Comparison of ENCODE assay signal across 10 cellular contexts in genomic region chr10:48655426-48656240, GRCh38. TPM values are rescaled to one million over a fixed set of nuclear protein-coding genes. Genes with fewer than 3 reads are reported as not detected.
DNase-seq lines count a peak whose midpoint lies in the region; ATAC-seq, FAIRE-seq and TF ChIP-seq lines count a peak whose summit lies in the region.
"Had no signal": no experiment of that assay in that cellular context is flagged by ENCODE, and none has a peak within 500 bp of the region (broad histone marks: within the 10 kb centered on the region; RNA-seq: fewer than 3 reads in every experiment).

No MANE protein-coding gene starts in this region.

- CTCF ChIA-PET in HEK293T (lab: Yijun Ruan, JAX), result interaction anchor here (0.6 to 3.2 kb wide), 40 partner anchors 9 to 868 kb away, joined by 3 to 29 read pairs (median 4); no protein-coding TSS in a partner anchor

- H3K27ac ChIP-seq in endodermal cell (ENCODE audit: low read depth, low read length) (no peak overlapping the region), upper lobe of right lung (peak overlapping the region; percentile 68)

- H3K27me3 ChIP-seq in endodermal cell (ENCODE audit: control insufficient read depth, insufficient read depth, low read length, poor library complexity, severe bottlenecking), result peaks cover 39% of the 10 kb centered on the region
- no peaks in the 10 kb centered on the region for H3K27me3 ChIP-seq in upper lobe of right lung

- H3K27me3 Mint-ChIP-seq in endodermal cell (ENCODE audit: insufficient read depth) (peaks cover 72% of the 10 kb centered on the region), mesothelial cell of epicardium (ENCODE audit: low read depth) (peaks cover 86% of the 10 kb centered on the region)

- H3K4me3 ChIP-seq in endodermal cell (ENCODE audit: low read length), result no peak overlapping the region
- peak overlapping the region; percentile 54 for H3K4me3 ChIP-seq in upper lobe of right lung

- FAIRE-seq in RCC 7860 (lab: Jason Lieb, UNC), result peak; percentile 61
- FAIRE-seq: endometrium had no signal

- H3K9me3 ChIP-seq in endodermal cell (ENCODE audit: control insufficient read depth, low read length), result no peaks in the 10 kb centered on the region
- H3K9me3 ChIP-seq in upper lobe of right lung, result no peaks in the 10 kb centered on the region

- POLR2A ChIA-PET in HEK293T (lab: Yijun Ruan, JAX), result interaction anchor here (0.5 to 1.6 kb wide), 4 partner anchors 22 to 837 kb away, joined by 3 to 4 read pairs (median 4); no protein-coding TSS in a partner anchor

- H3K4me1 Mint-ChIP-seq in endodermal cell (peaks cover 6% of the 10 kb centered on the region), mesothelial cell of epicardium (peaks cover 3% of the 10 kb centered on the region)

- no peaks in the 10 kb centered on the region for H3K4me1 ChIP-seq in endodermal cell (ENCODE audit: control insufficient read depth, insufficient read depth, low read length)
- H3K4me1 ChIP-seq in upper lobe of right lung, result peaks cover 8% of the 10 kb centered on the region

- H3K36me3 ChIP-seq in endodermal cell (ENCODE audit: control insufficient read depth, insufficient read depth, low read length), result no peaks in the 10 kb centered on the region
- H3K36me3 ChIP-seq in upper lobe of right lung, result no peaks in the 10 kb centered on the region

- no peak for TF ChIP-seq CTCF in endodermal cell (conservative IDR thresholded peaks at IDR 0.05)
- no peak for TF ChIP-seq CTCF in mesothelial cell of epicardium (IDR thresholded peaks at IDR 0.05; ENCODE audit: unreplicated experiment)
- TF ChIP-seq CTCF in upper lobe of right lung (IDR thresholded peaks at IDR 0.05), result no peak

- ATAC-seq in upper lobe of right lung, result peak; percentile 70

- DNase-seq in NCI-H1105 treated with DMSO at 0.1 percent for 48 hours (lab: John Stamatoyannopoulos, UW), result peak; percentile 31
- DNase-seq in NCI-H1105 (lab: John Stamatoyannopoulos, UW), result no peak
- no peak for DNase-seq in HEK293T (ENCODE audit: extremely low spot score)
- DNase-seq in RCC 7860 (ENCODE audit: low spot score), result peak; percentile 86
- DNase-seq in endodermal cell, result no peak
- peak in 1 of 2 experiments; percentile 47 for DNase-seq in mesothelial cell of epicardium (ENCODE audit: low spot score in 2 of 2, unreplicated experiment in 2 of 2)
- peak; percentile 90 for DNase-seq in upper lobe of right lung
- no peak for DNase-seq in NCI-H446 treated with DMSO at 0.1 percent for 48 hours (lab: John Stamatoyannopoulos, UW)

- WGBS in endodermal cell (ENCODE audit: insufficient coverage in 1 of 2, insufficient read length in 1 of 2), 2 experiments, result 66 to 92% methylated on average over 28 to 55 of the region's 55 CpGs

- H3K4me3 Mint-ChIP-seq in endodermal cell (peak overlapping the region; percentile 40), mesothelial cell of epicardium (peak overlapping the region; percentile 76)

- intact Hi-C loops in upper lobe of right lung (cut with DNase I), result no loop called here

- no peak overlapping the region for H3K27ac Mint-ChIP-seq in endodermal cell
- H3K27ac Mint-ChIP-seq in mesothelial cell of epicardium, result no peak overlapping the region
- H3K27ac Mint-ChIP-seq: CD4-positive, alpha-beta memory T cell had no signal

- H3K36me3 Mint-ChIP-seq in endodermal cell (ENCODE audit: low read depth), result no peaks in the 10 kb centered on the region
- no peaks in the 10 kb centered on the region for H3K36me3 Mint-ChIP-seq in mesothelial cell of epicardium
- H3K36me3 Mint-ChIP-seq: CD4-positive, alpha-beta memory T cell had no signal

- H3K9me3 Mint-ChIP-seq in endodermal cell (no peaks in the 10 kb centered on the region), mesothelial cell of epicardium (no peaks in the 10 kb centered on the region)
- H3K9me3 Mint-ChIP-seq: CD4-positive, alpha-beta memory T cell had no signal

- H3K9ac ChIP-seq in endodermal cell (ENCODE audit: extremely low read depth, low read length, poor library complexity, severe bottlenecking), result no peak overlapping the region

TF ChIP-seq in HEK293T, 16 proteins besides CTCF, POLR2A, EP300 and RAD21:
- TF ChIP-seq L3MBTL2 (conservative IDR thresholded peaks at IDR 0.05) (peak; percentile 48; the same call in 1 of the 2 replicates), FOXA1 (IDR thresholded peaks at IDR 0.05) (no peak)

RNA-seq across cellular contexts. Expression of gene WDFY4, which starts 29.0 kb away (rescaled TPM):
- total RNA-seq in endodermal cell (not detected), mesothelial cell of epicardium (2.6 to 4.3 TPM (median 3.3 TPM) in 3 replicates), upper lobe of right lung (26.5 TPM)
- polyA plus RNA-seq in endodermal cell (2013, experiment 1 of 2), result 0.04 TPM
- polyA plus RNA-seq in endodermal cell (2013, experiment 2 of 2), result not detected

RNA-seq across cellular contexts. Expression of gene ARHGAP22, which starts 50.8 kb away (rescaled TPM):
- total RNA-seq in endodermal cell (10 to 100 TPM; 10.3 to 14.1 TPM), mesothelial cell of epicardium (2.9 to 5.1 TPM (median 4.1 TPM) in 3 replicates), upper lobe of right lung (6.8 TPM)
- polyA plus RNA-seq in endodermal cell (2013, experiment 1 of 2), result 1.8 TPM
- polyA plus RNA-seq in endodermal cell (2013, experiment 2 of 2), result 1.3 TPM
- polyA plus RNA-seq: CD4-positive, alpha-beta memory T cell had no signal

Comparison
In these comparisons a context has a peak if more than half of its experiments do, and no peak if none do; other contexts are left out.
1. DNase-seq: peak in NCI-H1105 treated with DMSO at 0.1 percent for 48 hours (single experiment), RCC 7860 (single experiment) and upper lobe of right lung (single experiment); none in NCI-H1105 (single experiment), HEK293T (single experiment), endodermal cell (single experiment) and NCI-H446 treated with DMSO at 0.1 percent for 48 hours (single experiment).